8 cellular contexts compared by ENCODE assay signal in genomic region chr7:139118803-139119485, GRCh38. TPM values are rescaled to one million over a fixed set of nuclear protein-coding genes. Genes with fewer than 3 reads are reported as not detected.
A peak's percentile ranks its signal among the peaks of the same experiment; 100 is the strongest.
DNase-seq lines count a peak whose midpoint lies in the region; ATAC-seq and TF ChIP-seq lines count a peak whose summit lies in the region.

No MANE protein-coding gene starts in this region.

- no peak for TF ChIP-seq POLR2A in ovary (IDR thresholded peaks at IDR 0.05)

- peak overlapping the region; percentile 67 to 86 (median 78) for H3K4me3 Mint-ChIP-seq in CD4-positive, alpha-beta memory T cell
- H3K4me3 Mint-ChIP-seq in immature natural killer cell: peak overlapping the region in 3 of 5 donors; percentile 24 to 46 (median 41)

- TF ChIP-seq EP300 in ovary (IDR thresholded peaks at IDR 0.05): no peak

- H3K27ac ChIP-seq in CD4-positive, alpha-beta memory T cell (ENCODE audit: low read depth, low read length): peak overlapping the region; percentile 4
- no peak overlapping the region for H3K27ac ChIP-seq in ovary

- POLR2A ChIA-PET in CD4-positive, alpha-beta memory T cell (lab: Charles Lee; ENCODE audit: partially characterized antibody): interaction anchor here (1.1 to 3.2 kb wide), 8 partner anchors 9 to 44 kb away, joined by 3 to 30 read pairs (median 9); partner anchors contain the start of gene ZC3HAV1

- CTCF ChIA-PET in CD4-positive, alpha-beta memory T cell (lab: Charles Lee; ENCODE audit: partially characterized antibody): interaction anchor here (0.8 to 1.9 kb wide), 6 partner anchors 8 to 232 kb away, joined by 3 to 8 read pairs (median 4); no protein-coding TSS in a partner anchor

- H3K4me1 ChIP-seq in CD4-positive, alpha-beta memory T cell (ENCODE audit: insufficient read depth, low read length): peaks cover 28% of the 10 kb centered on the region
- no peaks in the 10 kb centered on the region for H3K4me1 ChIP-seq in ovary (ENCODE audit: insufficient read depth)

- ATAC-seq in GM19043 (IDR thresholded peaks at IDR 0.05; ENCODE audit: low read depth, unreplicated experiment) (peak; percentile 74), HG03097 (IDR thresholded peaks at IDR 0.05; ENCODE audit: low FRiP score, unreplicated experiment) (peak; percentile 69)

- TF ChIP-seq CTCF in ovary (IDR thresholded peaks at IDR 0.05): no peak

- peaks cover 0 to 3% of the 10 kb centered on the region in 2 donors for H3K27me3 Mint-ChIP-seq in CD4-positive, alpha-beta memory T cell
- peaks cover 0 to 7% (median 4%) of the 10 kb centered on the region in 3 donors for H3K27me3 Mint-ChIP-seq in immature natural killer cell (ENCODE audit: low read depth in 3 of 3)

- no peaks in the 10 kb centered on the region for H3K36me3 Mint-ChIP-seq in CD4-positive, alpha-beta memory T cell
- H3K36me3 Mint-ChIP-seq in immature natural killer cell: peaks cover 0 to 3% (median 0%) of the 10 kb centered on the region in 3 donors

- intact Hi-C loops in CD4-positive, alpha-beta memory T cell (cut with micrococcal nuclease): loop anchor here (1.0 to 10.0 kb wide), 3 partner anchors 10 to 364 kb away; partner anchors contain the start of gene ZC3HAV1
- intact Hi-C loops in ovary (cut with DNase I): no loop called here

- H3K27ac Mint-ChIP-seq in CD4-positive, alpha-beta memory T cell: peak overlapping the region; percentile 59 to 93 (median 89)
- H3K27ac Mint-ChIP-seq in immature natural killer cell: peak overlapping the region; percentile 2 to 81 (median 61)

- no peaks in the 10 kb centered on the region for H3K27me3 ChIP-seq in CD4-positive, alpha-beta memory T cell (ENCODE audit: insufficient read depth, low read length)
- no peaks in the 10 kb centered on the region for H3K27me3 ChIP-seq in ovary

- H3K9me3 Mint-ChIP-seq in CD4-positive, alpha-beta memory T cell: no peaks in the 10 kb centered on the region
- no peaks in the 10 kb centered on the region for H3K9me3 Mint-ChIP-seq in immature natural killer cell

- DNase-seq in CD4-positive, alpha-beta memory T cell: peak in 3 of 5 donors; percentile 47 to 72 (median 53)
- DNase-seq in SIG-M5 (lab: John Stamatoyannopoulos, UW): peak; percentile 20
- no peak for DNase-seq in immature natural killer cell
- no peak for DNase-seq in kidney glomerular epithelial cell (lab: John Stamatoyannopoulos, UW)
- no peak for DNase-seq in 8988T
- no peak for DNase-seq in ovary

- no peaks in the 10 kb centered on the region for H3K36me3 ChIP-seq in CD4-positive, alpha-beta memory T cell (ENCODE audit: insufficient read depth, low read length)
- H3K36me3 ChIP-seq in ovary: no peaks in the 10 kb centered on the region

- H3K4me1 Mint-ChIP-seq in CD4-positive, alpha-beta memory T cell: peaks cover 23 to 51% (median 29%) of the 10 kb centered on the region in 4 donors
- peaks cover 6 to 11% of the 10 kb centered on the region in 2 donors for H3K4me1 Mint-ChIP-seq in immature natural killer cell

- H3K4me3 ChIP-seq in CD4-positive, alpha-beta memory T cell (ENCODE audit: low read length in 2 of 2): peak overlapping the region in 1 of 2 donors; percentile 8
- no peak overlapping the region for H3K4me3 ChIP-seq in ovary

- H3K9me3 ChIP-seq in CD4-positive, alpha-beta memory T cell (ENCODE audit: control insufficient read depth in 1 of 2, low read length in 2 of 2): no peaks in the 10 kb centered on the region
- H3K9me3 ChIP-seq in ovary: no peaks in the 10 kb centered on the region

- WGBS in ovary, 3 donors: 62 to 69% (median 68%) methylated on average over 7 of the region's 7 CpGs

RNA-seq across cellular contexts. Expression of gene ZC3HAV1, which starts 9.4 kb away (rescaled TPM):
- total RNA-seq in CD4-positive, alpha-beta memory T cell: 100 to 1,000 TPM; 154 to 159 TPM
- 100 to 1,000 TPM; 150 to 169 TPM for polyA plus RNA-seq in CD4-positive, alpha-beta memory T cell
- polyA plus RNA-seq in immature natural killer cell (100 to 1,000 TPM in 1 of 3 donors, 10 to 100 TPM in 2; 69.4 to 121 (median 74.5) TPM), ovary (10 to 100 TPM in 1 of 2 donors, 1 to 10 TPM in 1; 8.5 to 47.6 TPM)
- total RNA-seq in ovary: 10 to 100 TPM; 17.5 to 36.2 (median 25.0) TPM

Comparison
In these comparisons a context has a peak if more than half of its experiments do, and no peak if none do; other contexts are left out.
1. DNase-seq: peak in CD4-positive, alpha-beta memory T cell (3 of 5) and SIG-M5 (single experiment); none in immature natural killer cell (0 of 3), kidney glomerular epithelial cell (single experiment), 8988T (single experiment) and ovary (0 of 5).